Comparison of ENCODE assay signal across 1 cellular context in the genomic region with DNA sequence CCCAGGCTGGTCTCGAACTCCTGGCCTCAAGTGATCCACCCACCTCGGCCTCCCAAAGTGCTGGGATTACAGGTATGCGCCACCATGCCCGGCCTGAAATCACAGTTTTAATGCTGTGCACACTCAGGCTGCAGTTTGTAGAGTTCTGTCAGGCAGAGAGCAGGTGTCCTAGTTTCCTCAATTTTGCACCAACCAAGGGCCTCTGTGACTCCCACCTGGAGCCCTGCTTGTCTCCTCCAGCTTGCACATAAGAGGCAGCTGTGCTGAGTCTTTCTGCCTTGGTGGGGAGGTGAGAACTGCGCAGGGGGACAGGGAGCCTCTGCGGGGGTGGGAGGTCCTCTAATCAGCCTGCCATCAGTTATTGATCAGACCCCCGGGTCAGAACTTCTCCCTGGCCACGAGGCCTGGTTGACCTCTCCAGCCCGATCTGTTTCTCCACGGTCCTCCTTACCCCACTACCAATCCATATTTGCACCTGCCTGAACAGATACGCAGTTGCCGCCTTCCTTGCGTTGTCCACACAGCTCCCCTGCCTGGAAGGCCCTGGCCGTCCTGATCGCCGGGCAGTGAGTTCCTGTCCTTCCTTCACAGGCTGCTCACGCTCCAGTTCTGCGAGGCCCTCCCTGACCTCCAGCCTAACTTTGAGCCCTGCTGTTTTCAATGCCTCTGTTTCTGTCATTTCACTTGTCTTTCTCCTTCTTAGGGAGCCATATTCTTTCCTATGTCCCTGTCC.
TF ChIP-seq lines count a peak whose summit lies in the region.

No MANE protein-coding gene starts in this region.

TF ChIP-seq in HepG2, 621 proteins besides CTCF, POLR2A, EP300 and RAD21:
- TF ChIP-seq ZNF768 (CRISPR knock-in tag; IDR thresholded peaks at IDR 0.05) (0 out of 2 replicates have a peak, but pooled peaks have one; percentile 47), ZMAT3 (CRISPR knock-in tag; conservative IDR thresholded peaks at IDR 0.05) (no peak), ZBTB42 (CRISPR knock-in tag; IDR thresholded peaks at IDR 0.05) (no peak), DNMT1 (CRISPR knock-in tag; IDR thresholded peaks at IDR 0.05) (0 out of 2 replicates have a peak, but pooled peaks have one; percentile 32), TEAD3 (CRISPR knock-in tag; optimal IDR thresholded peaks at IDR 0.05; ENCODE audit: borderline replicate concordance) (peak; percentile 34), TBX2 (CRISPR knock-in tag; IDR thresholded peaks at IDR 0.05; ENCODE audit: borderline replicate concordance) (peak; percentile 13; the same call in 1 of the 2 replicates), ZSCAN21 (CRISPR knock-in tag; IDR thresholded peaks at IDR 0.05; ENCODE audit: borderline replicate concordance) (peak; percentile 30; the same call in 1 of the 2 replicates), SALL1 (CRISPR knock-in tag; IDR thresholded peaks at IDR 0.05) (0 out of 2 replicates have a peak, but pooled peaks have one; percentile 42), KDM5B (CRISPR knock-in tag; IDR thresholded peaks at IDR 0.05; ENCODE audit: borderline replicate concordance) (0 out of 2 replicates have a peak, but pooled peaks have one; percentile 46), MTA1 (CRISPR knock-in tag; IDR thresholded peaks at IDR 0.05; ENCODE audit: borderline replicate concordance) (0 out of 2 replicates have a peak, but pooled peaks have one; percentile 7), ZFX (CRISPR knock-in tag; IDR thresholded peaks at IDR 0.05; ENCODE audit: low read depth) (peak; percentile 40; the same call in 1 of the 2 replicates), ZNF776 (CRISPR knock-in tag; IDR thresholded peaks at IDR 0.05) (0 out of 2 replicates have a peak, but pooled peaks have one; percentile 34), ZBTB38 (CRISPR knock-in tag; IDR thresholded peaks at IDR 0.05) (0 out of 2 replicates have a peak, but pooled peaks have one; percentile 31)
- TF ChIP-seq, protein P1, sequence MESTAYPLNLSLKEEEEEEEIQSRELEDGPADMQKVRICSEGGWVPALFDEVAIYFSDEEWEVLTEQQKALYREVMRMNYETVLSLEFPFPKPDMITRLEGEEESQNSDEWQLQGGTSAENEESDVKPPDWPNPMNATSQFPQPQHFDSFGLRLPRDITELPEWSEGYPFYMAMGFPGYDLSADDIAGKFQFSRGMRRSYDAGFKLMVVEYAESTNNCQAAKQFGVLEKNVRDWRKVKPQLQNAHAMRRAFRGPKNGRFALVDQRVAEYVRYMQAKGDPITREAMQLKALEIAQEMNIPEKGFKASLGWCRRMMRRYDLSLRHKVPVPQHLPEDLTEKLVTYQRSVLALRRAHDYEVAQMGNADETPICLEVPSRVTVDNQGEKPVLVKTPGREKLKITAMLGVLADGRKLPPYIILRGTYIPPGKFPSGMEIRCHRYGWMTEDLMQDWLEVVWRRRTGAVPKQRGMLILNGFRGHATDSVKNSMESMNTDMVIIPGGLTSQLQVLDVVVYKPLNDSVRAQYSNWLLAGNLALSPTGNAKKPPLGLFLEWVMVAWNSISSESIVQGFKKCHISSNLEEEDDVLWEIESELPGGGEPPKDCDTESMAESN (CRISPR knock-in tag; conservative IDR thresholded peaks at IDR 0.05), result no peak
- TF ChIP-seq, protein P2, sequence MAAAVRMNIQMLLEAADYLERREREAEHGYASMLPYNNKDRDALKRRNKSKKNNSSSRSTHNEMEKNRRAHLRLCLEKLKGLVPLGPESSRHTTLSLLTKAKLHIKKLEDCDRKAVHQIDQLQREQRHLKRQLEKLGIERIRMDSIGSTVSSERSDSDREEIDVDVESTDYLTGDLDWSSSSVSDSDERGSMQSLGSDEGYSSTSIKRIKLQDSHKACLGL (CRISPR knock-in tag; IDR thresholded peaks at IDR 0.05), result 0 out of 2 replicates have a peak, but pooled peaks have one; percentile 42
- TF ChIP-seq, protein P3, sequence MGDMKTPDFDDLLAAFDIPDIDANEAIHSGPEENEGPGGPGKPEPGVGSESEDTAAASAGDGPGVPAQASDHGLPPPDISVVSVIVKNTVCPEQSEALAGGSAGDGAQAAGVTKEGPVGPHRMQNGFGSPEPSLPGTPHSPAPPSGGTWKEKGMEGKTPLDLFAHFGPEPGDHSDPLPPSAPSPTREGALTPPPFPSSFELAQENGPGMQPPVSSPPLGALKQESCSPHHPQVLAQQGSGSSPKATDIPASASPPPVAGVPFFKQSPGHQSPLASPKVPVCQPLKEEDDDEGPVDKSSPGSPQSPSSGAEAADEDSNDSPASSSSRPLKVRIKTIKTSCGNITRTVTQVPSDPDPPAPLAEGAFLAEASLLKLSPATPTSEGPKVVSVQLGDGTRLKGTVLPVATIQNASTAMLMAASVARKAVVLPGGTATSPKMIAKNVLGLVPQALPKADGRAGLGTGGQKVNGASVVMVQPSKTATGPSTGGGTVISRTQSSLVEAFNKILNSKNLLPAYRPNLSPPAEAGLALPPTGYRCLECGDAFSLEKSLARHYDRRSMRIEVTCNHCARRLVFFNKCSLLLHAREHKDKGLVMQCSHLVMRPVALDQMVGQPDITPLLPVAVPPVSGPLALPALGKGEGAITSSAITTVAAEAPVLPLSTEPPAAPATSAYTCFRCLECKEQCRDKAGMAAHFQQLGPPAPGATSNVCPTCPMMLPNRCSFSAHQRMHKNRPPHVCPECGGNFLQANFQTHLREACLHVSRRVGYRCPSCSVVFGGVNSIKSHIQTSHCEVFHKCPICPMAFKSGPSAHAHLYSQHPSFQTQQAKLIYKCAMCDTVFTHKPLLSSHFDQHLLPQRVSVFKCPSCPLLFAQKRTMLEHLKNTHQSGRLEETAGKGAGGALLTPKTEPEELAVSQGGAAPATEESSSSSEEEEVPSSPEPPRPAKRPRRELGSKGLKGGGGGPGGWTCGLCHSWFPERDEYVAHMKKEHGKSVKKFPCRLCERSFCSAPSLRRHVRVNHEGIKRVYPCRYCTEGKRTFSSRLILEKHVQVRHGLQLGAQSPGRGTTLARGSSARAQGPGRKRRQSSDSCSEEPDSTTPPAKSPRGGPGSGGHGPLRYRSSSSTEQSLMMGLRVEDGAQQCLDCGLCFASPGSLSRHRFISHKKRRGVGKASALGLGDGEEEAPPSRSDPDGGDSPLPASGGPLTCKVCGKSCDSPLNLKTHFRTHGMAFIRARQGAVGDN (CRISPR knock-in tag; IDR thresholded peaks at IDR 0.05), result peak; percentile 50
